28 cellular contexts compared by ENCODE assay signal in the genomic region with DNA sequence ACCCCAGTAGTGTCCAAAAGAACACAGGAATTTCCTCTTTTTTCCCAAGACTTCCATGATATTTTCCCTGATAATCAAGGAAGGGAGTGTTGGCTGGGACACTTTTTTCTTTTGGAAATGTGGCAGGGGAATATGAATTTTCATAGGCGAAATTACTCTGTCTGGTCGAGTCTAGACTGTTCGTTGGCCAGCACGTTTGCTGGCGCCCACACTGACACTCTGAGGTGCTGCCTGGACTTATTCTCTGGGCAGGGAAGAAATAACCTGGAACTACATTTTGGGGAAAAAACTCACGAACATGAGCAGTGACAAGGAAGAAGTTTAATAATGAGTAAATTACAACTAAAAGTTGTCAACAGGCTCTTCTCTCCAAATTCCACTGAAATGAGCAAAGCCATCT.
"Had no signal": no experiment of that assay in that cellular context is flagged by ENCODE, and none has a peak within 500 bp of the region (broad histone marks: within the 10 kb centered on the region; RNA-seq: fewer than 3 reads in every experiment).

No MANE protein-coding gene starts in this region.

- H3K27me3 ChIP-seq: colonic mucosa, stomach, suprapubic skin, uterus had no signal

- FAIRE-seq: endometrium had no signal

- H3K36me3 ChIP-seq: colonic mucosa, suprapubic skin, uterus, WERI-Rb-1 had no signal

- H3K4me3 ChIP-seq: colonic mucosa, lung, mucosa of descending colon, stomach, suprapubic skin, uterus had no signal

- H3K9me3 ChIP-seq: colonic mucosa, mucosa of descending colon, suprapubic skin, uterus had no signal

- ATAC-seq: activated CD4-positive, CD25-positive, alpha-beta regulatory T cell treated with anti-CD3 and anti-CD28 coated beads, Interleukin-2, amount 50 U/mL, for 24 hours; activated naive CD8-positive, alpha-beta T cell treated with anti-CD3 and anti-CD28 coated beads, Interleukin-2, amount 50 U/mL, for 24 hours; activated T-cell treated with anti-CD3 and anti-CD28 coated beads, Interleukin-2, amount 50 U/mL, for 4 hours; activated T-helper 17 cell treated with anti-CD3 and anti-CD28 coated beads, Interleukin-2, amount 50 U/mL, for 72 hours; left lobe of liver; mucosa of descending colon; SK-N-SH treated with all-trans-retinoic acid at 6 μM for 48 hours; stimulated activated memory B cell treated with anti-CD40 and anti-IgM and Interleukin-4, amounts not matched to agents 10 μg/mL and 1 μg/mL and 100 μg/mL, for 72 hours; T-helper 17 cell had no signal

- DNase-seq: activated CD4-positive, alpha-beta memory T cell treated with anti-CD3 and anti-CD28 coated beads, Interleukin-2, amount 10 ng/mL, durations not matched to agents 7 days and 5 days; activated CD4-positive, alpha-beta T cell treated with anti-CD3 and anti-CD28 coated beads, Interleukin-2, amount 10 ng/mL, durations not matched to agents 7 days and 5 days; activated gamma-delta T cell treated with Interleukin-2 at 50 U/mL for 16 hours; activated naive CD4-positive, alpha-beta T cell treated with anti-CD3 and anti-CD28 coated beads, Interleukin-2, amount 50 U/mL, for 16 hours; activated naive CD8-positive, alpha-beta T cell treated with anti-CD3 and anti-CD28 coated beads, Interleukin-2, amount 50 U/mL, for 24 hours; activated T-cell treated with anti-CD3 and anti-CD28 coated beads, Interleukin-2, amount 50 U/mL, for 4 hours; amygdala; cerebellar nuclear complex; colonic mucosa; effector CD8-positive, alpha-beta T cell; head of caudate nucleus; kidney glomerular epithelial cell; mucosa of descending colon; stimulated activated CD4-positive, alpha-beta T cell treated with anti-CD3 and anti-CD28 coated beads, Interleukin-4, amount 100 ng/mL, for 4 hours; stimulated activated CD8-positive, alpha-beta memory T cell treated with anti-CD3 and anti-CD28 coated beads, Interleukin-4, amount 100 ng/mL, for 48 hours; stomach; T-helper 17 cell; T1000; uterus; WERI-Rb-1 had no signal

- H3K4me1 ChIP-seq: colonic mucosa, uterus had no signal

- H3K27ac ChIP-seq: colonic mucosa, uterus, WERI-Rb-1 had no signal
